Comparison of ENCODE assay signal across 14 cellular contexts in the genomic region with DNA sequence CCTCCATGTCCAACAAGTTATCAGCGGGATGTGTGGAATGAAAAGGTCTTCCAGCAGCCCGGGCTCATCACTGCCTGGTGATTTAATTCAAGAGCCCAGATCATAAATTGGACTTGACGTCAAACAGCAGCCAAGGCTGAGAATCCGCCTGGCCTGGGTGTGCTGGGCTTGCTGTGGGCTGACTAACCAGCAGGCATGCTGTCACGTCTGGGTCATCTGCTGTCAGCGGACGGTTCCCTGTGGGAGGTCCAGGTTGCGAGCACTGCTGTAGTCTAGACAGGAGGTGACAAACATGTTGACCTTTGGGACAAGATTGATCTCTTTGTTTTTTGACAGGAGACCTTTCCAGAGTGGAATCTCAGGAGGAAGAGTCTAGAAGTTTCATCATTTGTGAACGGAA.
DNase-seq lines count a peak whose midpoint lies in the region; ATAC-seq and TF ChIP-seq lines count a peak whose summit lies in the region.
"Had no signal": no experiment of that assay in that cellular context is flagged by ENCODE, and none has a peak within 500 bp of the region (broad histone marks: within the 10 kb centered on the region; RNA-seq: fewer than 3 reads in every experiment).

No MANE protein-coding gene starts in this region.

- intact Hi-C loops in psoas muscle (cut with DNase I) = no loop called here

- H3K27ac ChIP-seq in psoas muscle (no peak overlapping the region), RWPE1 (no peak overlapping the region)

- TF ChIP-seq CTCF in psoas muscle (IDR thresholded peaks at IDR 0.05) = no peak
- TF ChIP-seq CTCF in RWPE1 (conservative IDR thresholded peaks at IDR 0.05; ENCODE audit: low read depth) = no peak

- CTCF ChIA-PET in RWPE1 (lab: Yijun Ruan, JAX) = no interaction called here

- POLR2A ChIA-PET in RWPE1 (lab: Yijun Ruan, JAX; ENCODE audit: low non-redundant PET) = no interaction called here

- no peaks in the 10 kb centered on the region for H3K9me3 ChIP-seq in psoas muscle

- DNase-seq in EH (ENCODE audit: low read depth) (peak; percentile 0), astrocyte of the hippocampus (ENCODE audit: low read depth, low spot score) (peak; percentile 36), islet precursor cell (peak; percentile 80), psoas muscle (peak; percentile 76 to 88), amygdala (lab: John Stamatoyannopoulos, UW) (no peak), RWPE1 (ENCODE audit: low spot score) (no peak)
- DNase-seq: Calu3, immature natural killer cell, NCI-H1092, NCI-H2171, small intestine had no signal

- WGBS in psoas muscle, 3 donors = 22 to 41% (median 24%) methylated on average over 9 of the region's 9 CpGs

- no peak overlapping the region for H3K4me3 ChIP-seq in psoas muscle
- H3K4me3 ChIP-seq: SK-N-MC had no signal

- H3K4me1 ChIP-seq in psoas muscle = no peaks in the 10 kb centered on the region

- no peaks in the 10 kb centered on the region for H3K36me3 ChIP-seq in psoas muscle (ENCODE audit: insufficient read depth in 1 of 2, low read depth in 1 of 2)

- no peaks in the 10 kb centered on the region for H3K27me3 ChIP-seq in psoas muscle (ENCODE audit: insufficient read depth in 3 of 3, low read length in 2 of 3)

- peak in 3 of 4 donors; percentile 67 to 80 (median 75) for ATAC-seq in psoas muscle
- no peak for ATAC-seq in HG02588 (IDR thresholded peaks at IDR 0.05; ENCODE audit: unreplicated experiment)
- ATAC-seq in GM18498 (IDR thresholded peaks at IDR 0.05; ENCODE audit: unreplicated experiment) = no peak

Comparison
In these comparisons a context has a peak if more than half of its experiments do, and no peak if none do; other contexts are left out.
1. DNase-seq: peak in EH (single experiment), astrocyte of the hippocampus (single experiment), islet precursor cell (single experiment) and psoas muscle (2 of 2); none in amygdala (0 of 56) and RWPE1 (single experiment).
2. ATAC-seq: peak in psoas muscle (3 of 4); none in HG02588 (single experiment) and GM18498 (single experiment).